1 cellular context compared by ENCODE assay signal in the genomic region with DNA sequence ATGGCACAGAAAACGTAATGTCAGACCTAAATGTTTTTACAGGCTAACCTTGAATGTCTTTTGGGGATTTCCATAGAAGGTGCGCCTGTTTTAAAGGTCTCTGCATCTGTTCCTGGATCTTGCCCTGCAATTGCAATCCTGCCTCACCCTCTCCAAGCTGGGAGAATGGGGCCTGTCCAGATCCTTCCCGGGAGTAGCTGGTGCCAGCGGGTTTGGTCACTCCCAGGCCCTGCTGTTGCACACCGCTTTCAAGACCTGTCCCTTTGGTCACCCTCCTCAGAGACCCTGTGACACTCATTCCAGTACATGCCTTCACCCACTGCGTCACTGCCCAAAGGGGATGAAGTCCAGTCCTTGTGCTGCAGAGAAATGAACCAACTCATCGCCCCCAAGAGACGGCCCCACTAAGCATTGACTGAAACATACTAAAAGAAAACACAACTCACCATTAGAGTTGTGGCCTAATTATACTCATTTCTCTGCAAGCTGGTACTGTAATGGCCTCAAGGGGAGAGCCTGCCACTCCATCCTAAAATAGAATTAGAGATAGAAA.
TF ChIP-seq lines count a peak whose summit lies in the region.

No MANE protein-coding gene starts in this region.

TF ChIP-seq in K562, 482 proteins besides CTCF, POLR2A, EP300 and RAD21 (continued from another document and continues in another):
- TF ChIP-seq, protein P1, sequence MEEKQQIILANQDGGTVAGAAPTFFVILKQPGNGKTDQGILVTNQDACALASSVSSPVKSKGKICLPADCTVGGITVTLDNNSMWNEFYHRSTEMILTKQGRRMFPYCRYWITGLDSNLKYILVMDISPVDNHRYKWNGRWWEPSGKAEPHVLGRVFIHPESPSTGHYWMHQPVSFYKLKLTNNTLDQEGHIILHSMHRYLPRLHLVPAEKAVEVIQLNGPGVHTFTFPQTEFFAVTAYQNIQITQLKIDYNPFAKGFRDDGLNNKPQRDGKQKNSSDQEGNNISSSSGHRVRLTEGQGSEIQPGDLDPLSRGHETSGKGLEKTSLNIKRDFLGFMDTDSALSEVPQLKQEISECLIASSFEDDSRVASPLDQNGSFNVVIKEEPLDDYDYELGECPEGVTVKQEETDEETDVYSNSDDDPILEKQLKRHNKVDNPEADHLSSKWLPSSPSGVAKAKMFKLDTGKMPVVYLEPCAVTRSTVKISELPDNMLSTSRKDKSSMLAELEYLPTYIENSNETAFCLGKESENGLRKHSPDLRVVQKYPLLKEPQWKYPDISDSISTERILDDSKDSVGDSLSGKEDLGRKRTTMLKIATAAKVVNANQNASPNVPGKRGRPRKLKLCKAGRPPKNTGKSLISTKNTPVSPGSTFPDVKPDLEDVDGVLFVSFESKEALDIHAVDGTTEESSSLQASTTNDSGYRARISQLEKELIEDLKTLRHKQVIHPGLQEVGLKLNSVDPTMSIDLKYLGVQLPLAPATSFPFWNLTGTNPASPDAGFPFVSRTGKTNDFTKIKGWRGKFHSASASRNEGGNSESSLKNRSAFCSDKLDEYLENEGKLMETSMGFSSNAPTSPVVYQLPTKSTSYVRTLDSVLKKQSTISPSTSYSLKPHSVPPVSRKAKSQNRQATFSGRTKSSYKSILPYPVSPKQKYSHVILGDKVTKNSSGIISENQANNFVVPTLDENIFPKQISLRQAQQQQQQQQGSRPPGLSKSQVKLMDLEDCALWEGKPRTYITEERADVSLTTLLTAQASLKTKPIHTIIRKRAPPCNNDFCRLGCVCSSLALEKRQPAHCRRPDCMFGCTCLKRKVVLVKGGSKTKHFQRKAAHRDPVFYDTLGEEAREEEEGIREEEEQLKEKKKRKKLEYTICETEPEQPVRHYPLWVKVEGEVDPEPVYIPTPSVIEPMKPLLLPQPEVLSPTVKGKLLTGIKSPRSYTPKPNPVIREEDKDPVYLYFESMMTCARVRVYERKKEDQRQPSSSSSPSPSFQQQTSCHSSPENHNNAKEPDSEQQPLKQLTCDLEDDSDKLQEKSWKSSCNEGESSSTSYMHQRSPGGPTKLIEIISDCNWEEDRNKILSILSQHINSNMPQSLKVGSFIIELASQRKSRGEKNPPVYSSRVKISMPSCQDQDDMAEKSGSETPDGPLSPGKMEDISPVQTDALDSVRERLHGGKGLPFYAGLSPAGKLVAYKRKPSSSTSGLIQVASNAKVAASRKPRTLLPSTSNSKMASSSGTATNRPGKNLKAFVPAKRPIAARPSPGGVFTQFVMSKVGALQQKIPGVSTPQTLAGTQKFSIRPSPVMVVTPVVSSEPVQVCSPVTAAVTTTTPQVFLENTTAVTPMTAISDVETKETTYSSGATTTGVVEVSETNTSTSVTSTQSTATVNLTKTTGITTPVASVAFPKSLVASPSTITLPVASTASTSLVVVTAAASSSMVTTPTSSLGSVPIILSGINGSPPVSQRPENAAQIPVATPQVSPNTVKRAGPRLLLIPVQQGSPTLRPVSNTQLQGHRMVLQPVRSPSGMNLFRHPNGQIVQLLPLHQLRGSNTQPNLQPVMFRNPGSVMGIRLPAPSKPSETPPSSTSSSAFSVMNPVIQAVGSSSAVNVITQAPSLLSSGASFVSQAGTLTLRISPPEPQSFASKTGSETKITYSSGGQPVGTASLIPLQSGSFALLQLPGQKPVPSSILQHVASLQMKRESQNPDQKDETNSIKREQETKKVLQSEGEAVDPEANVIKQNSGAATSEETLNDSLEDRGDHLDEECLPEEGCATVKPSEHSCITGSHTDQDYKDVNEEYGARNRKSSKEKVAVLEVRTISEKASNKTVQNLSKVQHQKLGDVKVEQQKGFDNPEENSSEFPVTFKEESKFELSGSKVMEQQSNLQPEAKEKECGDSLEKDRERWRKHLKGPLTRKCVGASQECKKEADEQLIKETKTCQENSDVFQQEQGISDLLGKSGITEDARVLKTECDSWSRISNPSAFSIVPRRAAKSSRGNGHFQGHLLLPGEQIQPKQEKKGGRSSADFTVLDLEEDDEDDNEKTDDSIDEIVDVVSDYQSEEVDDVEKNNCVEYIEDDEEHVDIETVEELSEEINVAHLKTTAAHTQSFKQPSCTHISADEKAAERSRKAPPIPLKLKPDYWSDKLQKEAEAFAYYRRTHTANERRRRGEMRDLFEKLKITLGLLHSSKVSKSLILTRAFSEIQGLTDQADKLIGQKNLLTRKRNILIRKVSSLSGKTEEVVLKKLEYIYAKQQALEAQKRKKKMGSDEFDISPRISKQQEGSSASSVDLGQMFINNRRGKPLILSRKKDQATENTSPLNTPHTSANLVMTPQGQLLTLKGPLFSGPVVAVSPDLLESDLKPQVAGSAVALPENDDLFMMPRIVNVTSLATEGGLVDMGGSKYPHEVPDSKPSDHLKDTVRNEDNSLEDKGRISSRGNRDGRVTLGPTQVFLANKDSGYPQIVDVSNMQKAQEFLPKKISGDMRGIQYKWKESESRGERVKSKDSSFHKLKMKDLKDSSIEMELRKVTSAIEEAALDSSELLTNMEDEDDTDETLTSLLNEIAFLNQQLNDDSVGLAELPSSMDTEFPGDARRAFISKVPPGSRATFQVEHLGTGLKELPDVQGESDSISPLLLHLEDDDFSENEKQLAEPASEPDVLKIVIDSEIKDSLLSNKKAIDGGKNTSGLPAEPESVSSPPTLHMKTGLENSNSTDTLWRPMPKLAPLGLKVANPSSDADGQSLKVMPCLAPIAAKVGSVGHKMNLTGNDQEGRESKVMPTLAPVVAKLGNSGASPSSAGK (IDR thresholded peaks at IDR 0.05) = no peak
- no peak for TF ChIP-seq ZNF766 (CRISPR knock-in tag; conservative IDR thresholded peaks at IDR 0.05)
- peak; percentile 51; the same call in 1 of the 2 replicates for TF ChIP-seq GTF2A2 (tag; IDR thresholded peaks at IDR 0.05)
- no peak for TF ChIP-seq ZNF354B (CRISPR knock-in tag; IDR thresholded peaks at IDR 0.05)
- TF ChIP-seq FOXM1 (IDR thresholded peaks at IDR 0.05; ENCODE audit: low read depth) = no peak
- TF ChIP-seq FOXM1 (CRISPR knock-in tag; IDR thresholded peaks at IDR 0.05; ENCODE audit: low read depth) = no peak
- TF ChIP-seq, protein P2, sequence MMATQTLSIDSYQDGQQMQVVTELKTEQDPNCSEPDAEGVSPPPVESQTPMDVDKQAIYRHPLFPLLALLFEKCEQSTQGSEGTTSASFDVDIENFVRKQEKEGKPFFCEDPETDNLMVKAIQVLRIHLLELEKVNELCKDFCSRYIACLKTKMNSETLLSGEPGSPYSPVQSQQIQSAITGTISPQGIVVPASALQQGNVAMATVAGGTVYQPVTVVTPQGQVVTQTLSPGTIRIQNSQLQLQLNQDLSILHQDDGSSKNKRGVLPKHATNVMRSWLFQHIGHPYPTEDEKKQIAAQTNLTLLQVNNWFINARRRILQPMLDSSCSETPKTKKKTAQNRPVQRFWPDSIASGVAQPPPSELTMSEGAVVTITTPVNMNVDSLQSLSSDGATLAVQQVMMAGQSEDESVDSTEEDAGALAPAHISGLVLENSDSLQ (IDR thresholded peaks at IDR 0.05) = no peak
- no peak for TF ChIP-seq ZC3H8 (IDR thresholded peaks at IDR 0.05)
- 0 out of 2 replicates have a peak, but pooled peaks have one; percentile 8 for TF ChIP-seq ZNF324 (CRISPR knock-in tag; IDR thresholded peaks at IDR 0.05)
- TF ChIP-seq MYBL2 (IDR thresholded peaks at IDR 0.05; ENCODE audit: low read depth) = no peak
- TF ChIP-seq MYBL2 (CRISPR knock-in tag; IDR thresholded peaks at IDR 0.05; ENCODE audit: borderline replicate concordance) = no peak
- no peak for TF ChIP-seq SIN3B (IDR thresholded peaks at IDR 0.05; ENCODE audit: low read depth)
- no peak for TF ChIP-seq RBFOX2 (IDR thresholded peaks at IDR 0.05; ENCODE audit: low read depth, low read length)
- TF ChIP-seq, protein P3, sequence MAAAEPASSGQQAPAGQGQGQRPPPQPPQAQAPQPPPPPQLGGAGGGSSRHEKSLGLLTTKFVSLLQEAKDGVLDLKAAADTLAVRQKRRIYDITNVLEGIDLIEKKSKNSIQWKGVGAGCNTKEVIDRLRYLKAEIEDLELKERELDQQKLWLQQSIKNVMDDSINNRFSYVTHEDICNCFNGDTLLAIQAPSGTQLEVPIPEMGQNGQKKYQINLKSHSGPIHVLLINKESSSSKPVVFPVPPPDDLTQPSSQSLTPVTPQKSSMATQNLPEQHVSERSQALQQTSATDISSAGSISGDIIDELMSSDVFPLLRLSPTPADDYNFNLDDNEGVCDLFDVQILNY (CRISPR knock-in tag; IDR thresholded peaks at IDR 0.05) = 0 out of 2 replicates have a peak, but pooled peaks have one; percentile 24
- TF ChIP-seq, protein P4, sequence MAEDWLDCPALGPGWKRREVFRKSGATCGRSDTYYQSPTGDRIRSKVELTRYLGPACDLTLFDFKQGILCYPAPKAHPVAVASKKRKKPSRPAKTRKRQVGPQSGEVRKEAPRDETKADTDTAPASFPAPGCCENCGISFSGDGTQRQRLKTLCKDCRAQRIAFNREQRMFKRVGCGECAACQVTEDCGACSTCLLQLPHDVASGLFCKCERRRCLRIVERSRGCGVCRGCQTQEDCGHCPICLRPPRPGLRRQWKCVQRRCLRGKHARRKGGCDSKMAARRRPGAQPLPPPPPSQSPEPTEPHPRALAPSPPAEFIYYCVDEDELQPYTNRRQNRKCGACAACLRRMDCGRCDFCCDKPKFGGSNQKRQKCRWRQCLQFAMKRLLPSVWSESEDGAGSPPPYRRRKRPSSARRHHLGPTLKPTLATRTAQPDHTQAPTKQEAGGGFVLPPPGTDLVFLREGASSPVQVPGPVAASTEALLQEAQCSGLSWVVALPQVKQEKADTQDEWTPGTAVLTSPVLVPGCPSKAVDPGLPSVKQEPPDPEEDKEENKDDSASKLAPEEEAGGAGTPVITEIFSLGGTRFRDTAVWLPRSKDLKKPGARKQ (CRISPR knock-in tag; IDR thresholded peaks at IDR 0.05) = no peak
- TF ChIP-seq, protein P5, sequence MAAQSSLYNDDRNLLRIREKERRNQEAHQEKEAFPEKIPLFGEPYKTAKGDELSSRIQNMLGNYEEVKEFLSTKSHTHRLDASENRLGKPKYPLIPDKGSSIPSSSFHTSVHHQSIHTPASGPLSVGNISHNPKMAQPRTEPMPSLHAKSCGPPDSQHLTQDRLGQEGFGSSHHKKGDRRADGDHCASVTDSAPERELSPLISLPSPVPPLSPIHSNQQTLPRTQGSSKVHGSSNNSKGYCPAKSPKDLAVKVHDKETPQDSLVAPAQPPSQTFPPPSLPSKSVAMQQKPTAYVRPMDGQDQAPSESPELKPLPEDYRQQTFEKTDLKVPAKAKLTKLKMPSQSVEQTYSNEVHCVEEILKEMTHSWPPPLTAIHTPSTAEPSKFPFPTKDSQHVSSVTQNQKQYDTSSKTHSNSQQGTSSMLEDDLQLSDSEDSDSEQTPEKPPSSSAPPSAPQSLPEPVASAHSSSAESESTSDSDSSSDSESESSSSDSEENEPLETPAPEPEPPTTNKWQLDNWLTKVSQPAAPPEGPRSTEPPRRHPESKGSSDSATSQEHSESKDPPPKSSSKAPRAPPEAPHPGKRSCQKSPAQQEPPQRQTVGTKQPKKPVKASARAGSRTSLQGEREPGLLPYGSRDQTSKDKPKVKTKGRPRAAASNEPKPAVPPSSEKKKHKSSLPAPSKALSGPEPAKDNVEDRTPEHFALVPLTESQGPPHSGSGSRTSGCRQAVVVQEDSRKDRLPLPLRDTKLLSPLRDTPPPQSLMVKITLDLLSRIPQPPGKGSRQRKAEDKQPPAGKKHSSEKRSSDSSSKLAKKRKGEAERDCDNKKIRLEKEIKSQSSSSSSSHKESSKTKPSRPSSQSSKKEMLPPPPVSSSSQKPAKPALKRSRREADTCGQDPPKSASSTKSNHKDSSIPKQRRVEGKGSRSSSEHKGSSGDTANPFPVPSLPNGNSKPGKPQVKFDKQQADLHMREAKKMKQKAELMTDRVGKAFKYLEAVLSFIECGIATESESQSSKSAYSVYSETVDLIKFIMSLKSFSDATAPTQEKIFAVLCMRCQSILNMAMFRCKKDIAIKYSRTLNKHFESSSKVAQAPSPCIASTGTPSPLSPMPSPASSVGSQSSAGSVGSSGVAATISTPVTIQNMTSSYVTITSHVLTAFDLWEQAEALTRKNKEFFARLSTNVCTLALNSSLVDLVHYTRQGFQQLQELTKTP (IDR thresholded peaks at IDR 0.05; ENCODE audit: low read depth in 1 of 2, partially characterized antibody in 2 of 2) = peak in 1 of 2 experiments; percentile 5
- TF ChIP-seq RFX1 (IDR thresholded peaks at IDR 0.05) = no peak
- TF ChIP-seq ZNF165 (CRISPR knock-in tag; IDR thresholded peaks at IDR 0.05; ENCODE audit: borderline replicate concordance) = peak; percentile 43; the same call in 1 of the 2 replicates
- TF ChIP-seq SRSF9 (IDR thresholded peaks at IDR 0.05; ENCODE audit: borderline replicate concordance, low read depth, low read length) = no peak
- TF ChIP-seq, protein P6, sequence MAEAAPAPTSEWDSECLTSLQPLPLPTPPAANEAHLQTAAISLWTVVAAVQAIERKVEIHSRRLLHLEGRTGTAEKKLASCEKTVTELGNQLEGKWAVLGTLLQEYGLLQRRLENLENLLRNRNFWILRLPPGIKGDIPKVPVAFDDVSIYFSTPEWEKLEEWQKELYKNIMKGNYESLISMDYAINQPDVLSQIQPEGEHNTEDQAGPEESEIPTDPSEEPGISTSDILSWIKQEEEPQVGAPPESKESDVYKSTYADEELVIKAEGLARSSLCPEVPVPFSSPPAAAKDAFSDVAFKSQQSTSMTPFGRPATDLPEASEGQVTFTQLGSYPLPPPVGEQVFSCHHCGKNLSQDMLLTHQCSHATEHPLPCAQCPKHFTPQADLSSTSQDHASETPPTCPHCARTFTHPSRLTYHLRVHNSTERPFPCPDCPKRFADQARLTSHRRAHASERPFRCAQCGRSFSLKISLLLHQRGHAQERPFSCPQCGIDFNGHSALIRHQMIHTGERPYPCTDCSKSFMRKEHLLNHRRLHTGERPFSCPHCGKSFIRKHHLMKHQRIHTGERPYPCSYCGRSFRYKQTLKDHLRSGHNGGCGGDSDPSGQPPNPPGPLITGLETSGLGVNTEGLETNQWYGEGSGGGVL (CRISPR knock-in tag; IDR thresholded peaks at IDR 0.05) = 0 out of 2 replicates have a peak, but pooled peaks have one; percentile 43
- TF ChIP-seq BCL6 (CRISPR knock-in tag; IDR thresholded peaks at IDR 0.05) = 0 out of 2 replicates have a peak, but pooled peaks have one; percentile 20
- TF ChIP-seq HDAC1 (IDR thresholded peaks at IDR 0.05) = no peak
- TF ChIP-seq NR2C1 (IDR thresholded peaks at IDR 0.05) = no peak
- TF ChIP-seq NR2C1 (tag; IDR thresholded peaks at IDR 0.05) = peak; percentile 23; the same call in 1 of the 2 replicates
- TF ChIP-seq, protein P7, sequence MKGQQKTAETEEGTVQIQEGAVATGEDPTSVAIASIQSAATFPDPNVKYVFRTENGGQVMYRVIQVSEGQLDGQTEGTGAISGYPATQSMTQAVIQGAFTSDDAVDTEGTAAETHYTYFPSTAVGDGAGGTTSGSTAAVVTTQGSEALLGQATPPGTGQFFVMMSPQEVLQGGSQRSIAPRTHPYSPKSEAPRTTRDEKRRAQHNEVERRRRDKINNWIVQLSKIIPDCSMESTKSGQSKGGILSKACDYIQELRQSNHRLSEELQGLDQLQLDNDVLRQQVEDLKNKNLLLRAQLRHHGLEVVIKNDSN (CRISPR knock-in tag; IDR thresholded peaks at IDR 0.05) = no peak
- no peak for TF ChIP-seq ZNF717 (CRISPR knock-in tag; IDR thresholded peaks at IDR 0.05)
- TF ChIP-seq, protein P8, sequence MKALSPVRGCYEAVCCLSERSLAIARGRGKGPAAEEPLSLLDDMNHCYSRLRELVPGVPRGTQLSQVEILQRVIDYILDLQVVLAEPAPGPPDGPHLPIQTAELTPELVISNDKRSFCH (CRISPR knock-in tag; IDR thresholded peaks at IDR 0.05) = no peak
- TF ChIP-seq, protein P8 (tag; IDR thresholded peaks at IDR 0.05) = peak; percentile 45
- no peak for TF ChIP-seq SMAD1 (IDR thresholded peaks at IDR 0.05; ENCODE audit: low read depth, low read length, partially characterized antibody)
- peak; percentile 35; the same call in 1 of the 2 replicates for TF ChIP-seq ZNF263 (CRISPR knock-in tag; IDR thresholded peaks at IDR 0.05; ENCODE audit: borderline replicate concordance)
- TF ChIP-seq PRPF4 (IDR thresholded peaks at IDR 0.05; ENCODE audit: insufficient read depth, low read depth, low read length, poor library complexity, severe bottlenecking) = no peak
